In the genomic region with DNA sequence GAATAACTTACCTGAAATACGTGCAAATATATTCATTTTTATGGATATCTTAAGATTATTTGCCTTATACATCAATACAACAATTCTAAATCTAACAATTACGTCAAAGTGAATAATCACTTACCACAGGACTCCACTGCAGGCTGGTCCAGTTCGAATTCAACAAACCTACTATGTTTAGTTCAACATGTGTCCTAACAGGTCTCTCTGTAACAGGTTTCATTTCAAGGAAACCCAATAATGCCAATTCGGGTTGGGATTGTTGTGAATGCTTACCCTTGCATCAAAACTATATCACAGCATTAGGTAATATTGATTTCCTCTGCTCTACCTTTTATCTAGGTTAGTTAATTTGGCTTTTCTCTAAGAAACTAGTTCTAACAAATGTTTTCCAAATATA, we compare ENCODE assay signal across 1 cellular context.
TF ChIP-seq lines count a peak whose summit lies in the region.

No MANE protein-coding gene starts in this region.

TF ChIP-seq in WTC11, 78 proteins besides CTCF, POLR2A, EP300 and RAD21:
- TF ChIP-seq, protein P1, sequence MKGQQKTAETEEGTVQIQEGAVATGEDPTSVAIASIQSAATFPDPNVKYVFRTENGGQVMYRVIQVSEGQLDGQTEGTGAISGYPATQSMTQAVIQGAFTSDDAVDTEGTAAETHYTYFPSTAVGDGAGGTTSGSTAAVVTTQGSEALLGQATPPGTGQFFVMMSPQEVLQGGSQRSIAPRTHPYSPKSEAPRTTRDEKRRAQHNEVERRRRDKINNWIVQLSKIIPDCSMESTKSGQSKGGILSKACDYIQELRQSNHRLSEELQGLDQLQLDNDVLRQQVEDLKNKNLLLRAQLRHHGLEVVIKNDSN (CRISPR knock-in tag; IDR thresholded peaks at IDR 0.05): no peak
- no peak for TF ChIP-seq RORB (CRISPR knock-in tag; IDR thresholded peaks at IDR 0.05)
- TF ChIP-seq, protein P2, sequence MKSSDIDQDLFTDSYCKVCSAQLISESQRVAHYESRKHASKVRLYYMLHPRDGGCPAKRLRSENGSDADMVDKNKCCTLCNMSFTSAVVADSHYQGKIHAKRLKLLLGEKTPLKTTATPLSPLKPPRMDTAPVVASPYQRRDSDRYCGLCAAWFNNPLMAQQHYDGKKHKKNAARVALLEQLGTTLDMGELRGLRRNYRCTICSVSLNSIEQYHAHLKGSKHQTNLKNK (CRISPR knock-in tag; IDR thresholded peaks at IDR 0.05): no peak
- TF ChIP-seq SMAD3 (CRISPR knock-in tag; IDR thresholded peaks at IDR 0.05; ENCODE audit: borderline replicate concordance): no peak
- TF ChIP-seq NR2C2 (CRISPR knock-in tag; IDR thresholded peaks at IDR 0.05): no peak
